In the genomic region with DNA sequence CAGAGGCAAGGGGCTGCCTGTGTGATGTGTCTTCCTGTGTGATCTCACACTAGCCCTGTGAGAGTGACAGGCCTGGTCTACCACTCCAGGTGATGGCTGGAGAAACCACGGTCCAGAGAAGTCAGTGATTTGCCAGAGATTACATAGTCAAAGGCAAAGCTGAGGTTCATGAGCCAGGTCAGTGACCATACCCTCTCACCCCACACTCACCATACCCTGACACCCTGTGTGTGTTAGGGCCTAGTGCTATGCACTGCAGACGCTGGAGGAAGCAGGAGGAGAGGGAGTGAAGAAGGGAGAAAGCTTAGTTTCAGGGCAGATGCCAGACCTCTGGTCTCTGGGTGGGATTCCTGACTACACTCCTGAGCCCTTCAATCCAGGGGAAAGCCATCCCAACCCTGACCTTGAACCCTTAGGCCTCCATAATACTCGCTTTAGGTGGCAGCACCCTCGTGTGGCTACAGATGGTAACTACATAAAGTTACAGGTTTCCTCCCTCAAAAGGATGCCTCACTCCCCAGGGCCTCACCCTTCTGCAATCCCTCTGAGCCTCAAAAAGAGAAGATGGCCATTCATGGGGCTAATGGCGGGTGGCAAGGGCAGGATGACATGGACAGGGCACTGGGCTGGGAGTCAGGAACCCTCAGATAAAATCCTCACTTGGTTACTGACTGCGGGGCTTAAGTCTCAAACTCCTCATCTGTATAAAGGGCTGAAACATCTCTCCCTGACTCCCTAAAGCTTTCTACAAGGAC, we compare ENCODE assay signal across 1 cellular context.
TF ChIP-seq lines count a peak whose summit lies in the region.

No MANE protein-coding gene starts in this region.

TF ChIP-seq in K562, 482 proteins besides CTCF, POLR2A, EP300 and RAD21 (continued from another document and continues in another):
- TF ChIP-seq, protein P1, sequence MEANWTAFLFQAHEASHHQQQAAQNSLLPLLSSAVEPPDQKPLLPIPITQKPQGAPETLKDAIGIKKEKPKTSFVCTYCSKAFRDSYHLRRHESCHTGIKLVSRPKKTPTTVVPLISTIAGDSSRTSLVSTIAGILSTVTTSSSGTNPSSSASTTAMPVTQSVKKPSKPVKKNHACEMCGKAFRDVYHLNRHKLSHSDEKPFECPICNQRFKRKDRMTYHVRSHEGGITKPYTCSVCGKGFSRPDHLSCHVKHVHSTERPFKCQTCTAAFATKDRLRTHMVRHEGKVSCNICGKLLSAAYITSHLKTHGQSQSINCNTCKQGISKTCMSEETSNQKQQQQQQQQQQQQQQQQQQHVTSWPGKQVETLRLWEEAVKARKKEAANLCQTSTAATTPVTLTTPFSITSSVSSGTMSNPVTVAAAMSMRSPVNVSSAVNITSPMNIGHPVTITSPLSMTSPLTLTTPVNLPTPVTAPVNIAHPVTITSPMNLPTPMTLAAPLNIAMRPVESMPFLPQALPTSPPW (CRISPR knock-in tag; IDR thresholded peaks at IDR 0.05), result no peak
- TF ChIP-seq, protein P2, sequence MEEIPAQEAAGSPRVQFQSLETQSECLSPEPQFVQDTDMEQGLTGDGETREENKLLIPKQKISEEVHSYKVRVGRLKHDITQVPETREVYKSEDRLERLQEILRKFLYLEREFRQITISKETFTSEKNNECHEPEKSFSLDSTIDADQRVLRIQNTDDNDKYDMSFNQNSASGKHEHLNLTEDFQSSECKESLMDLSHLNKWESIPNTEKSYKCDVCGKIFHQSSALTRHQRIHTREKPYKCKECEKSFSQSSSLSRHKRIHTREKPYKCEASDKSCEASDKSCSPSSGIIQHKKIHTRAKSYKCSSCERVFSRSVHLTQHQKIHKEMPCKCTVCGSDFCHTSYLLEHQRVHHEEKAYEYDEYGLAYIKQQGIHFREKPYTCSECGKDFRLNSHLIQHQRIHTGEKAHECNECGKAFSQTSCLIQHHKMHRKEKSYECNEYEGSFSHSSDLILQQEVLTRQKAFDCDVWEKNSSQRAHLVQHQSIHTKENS (CRISPR knock-in tag; IDR thresholded peaks at IDR 0.05), result no peak
- TF ChIP-seq EGR1 (conservative IDR thresholded peaks at IDR 0.05), result no peak
- no peak for TF ChIP-seq MEF2A (IDR thresholded peaks at IDR 0.05; ENCODE audit: control insufficient read depth, low read depth, low read length)
- TF ChIP-seq GTF2B (IDR thresholded peaks at IDR 0.05; ENCODE audit: extremely low read depth, insufficient read length), result no peak
- no peak; the same call in 1 of the 2 replicates for TF ChIP-seq STAG1 (CRISPR knock-in tag; IDR thresholded peaks at IDR 0.05; ENCODE audit: borderline replicate concordance)
- no peak for TF ChIP-seq KAT7 (CRISPR knock-in tag; IDR thresholded peaks at IDR 0.05; ENCODE audit: borderline replicate concordance)
- TF ChIP-seq ZBTB11 (CRISPR knock-in tag; IDR thresholded peaks at IDR 0.05), result 0 out of 6 replicates have a peak, but pooled peaks of 1 of the 3 experiments have one; percentile 22
- TF ChIP-seq SIRT6 (IDR thresholded peaks at IDR 0.05; ENCODE audit: low read depth, low read length), result no peak
- TF ChIP-seq TCF7L2 (IDR thresholded peaks at IDR 0.05; ENCODE audit: low read depth, low read length), result no peak
- no peak for TF ChIP-seq ZNF695 (CRISPR knock-in tag; IDR thresholded peaks at IDR 0.05)
- no peak for TF ChIP-seq NCOA6 (IDR thresholded peaks at IDR 0.05)
- no peak; the same call in 1 of the 2 replicates for TF ChIP-seq E2F4 (CRISPR knock-in tag; IDR thresholded peaks at IDR 0.05; ENCODE audit: low read depth)
- no peak for TF ChIP-seq CREB3L1 (IDR thresholded peaks at IDR 0.05; ENCODE audit: borderline replicate concordance, low read depth)
- TF ChIP-seq CBX1 (IDR thresholded peaks at IDR 0.05; ENCODE audit: low read depth), result no peak
- no peak for TF ChIP-seq TAF9B (IDR thresholded peaks at IDR 0.05; ENCODE audit: partially characterized antibody)
- no peak for TF ChIP-seq PTRF (tag; IDR thresholded peaks at IDR 0.05)
- TF ChIP-seq YY1 (IDR thresholded peaks at IDR 0.05; ENCODE audit: borderline replicate concordance in 1 of 3, control insufficient read depth in 1 of 3, extremely low read depth in 1 of 3, insufficient read depth in 3 of 3, insufficient read length in 1 of 3, insufficient replicate concordance in 2 of 3, low read depth in 1 of 3, low read length in 2 of 3), result peak in 1 of 3 experiments; percentile 16
- TF ChIP-seq ATF2 (CRISPR knock-in tag; IDR thresholded peaks at IDR 0.05), result no peak
- TF ChIP-seq, protein P3, sequence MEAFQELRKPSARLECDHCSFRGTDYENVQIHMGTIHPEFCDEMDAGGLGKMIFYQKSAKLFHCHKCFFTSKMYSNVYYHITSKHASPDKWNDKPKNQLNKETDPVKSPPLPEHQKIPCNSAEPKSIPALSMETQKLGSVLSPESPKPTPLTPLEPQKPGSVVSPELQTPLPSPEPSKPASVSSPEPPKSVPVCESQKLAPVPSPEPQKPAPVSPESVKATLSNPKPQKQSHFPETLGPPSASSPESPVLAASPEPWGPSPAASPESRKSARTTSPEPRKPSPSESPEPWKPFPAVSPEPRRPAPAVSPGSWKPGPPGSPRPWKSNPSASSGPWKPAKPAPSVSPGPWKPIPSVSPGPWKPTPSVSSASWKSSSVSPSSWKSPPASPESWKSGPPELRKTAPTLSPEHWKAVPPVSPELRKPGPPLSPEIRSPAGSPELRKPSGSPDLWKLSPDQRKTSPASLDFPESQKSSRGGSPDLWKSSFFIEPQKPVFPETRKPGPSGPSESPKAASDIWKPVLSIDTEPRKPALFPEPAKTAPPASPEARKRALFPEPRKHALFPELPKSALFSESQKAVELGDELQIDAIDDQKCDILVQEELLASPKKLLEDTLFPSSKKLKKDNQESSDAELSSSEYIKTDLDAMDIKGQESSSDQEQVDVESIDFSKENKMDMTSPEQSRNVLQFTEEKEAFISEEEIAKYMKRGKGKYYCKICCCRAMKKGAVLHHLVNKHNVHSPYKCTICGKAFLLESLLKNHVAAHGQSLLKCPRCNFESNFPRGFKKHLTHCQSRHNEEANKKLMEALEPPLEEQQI (IDR thresholded peaks at IDR 0.05), result no peak
- TF ChIP-seq CHD2 (IDR thresholded peaks at IDR 0.05; ENCODE audit: low read depth, low read length), result no peak
- TF ChIP-seq CHCHD3 (CRISPR knock-in tag; IDR thresholded peaks at IDR 0.05), result no peak
- TF ChIP-seq FOXA3 (CRISPR knock-in tag; conservative IDR thresholded peaks at IDR 0.05 in 1 of 2, IDR thresholded peaks at IDR 0.05 in 1 of 2), result no peak
- no peak for TF ChIP-seq TCFL5 (CRISPR knock-in tag; conservative IDR thresholded peaks at IDR 0.05)
- peak; percentile 77; the same call in 1 of the 2 replicates for TF ChIP-seq ARID2 (IDR thresholded peaks at IDR 0.05)
- TF ChIP-seq AFF1 (IDR thresholded peaks at IDR 0.05; ENCODE audit: low read depth in 1 of 2, partially characterized antibody in 2 of 2), result no peak
- no peak for TF ChIP-seq MYBL2 (IDR thresholded peaks at IDR 0.05; ENCODE audit: low read depth)
- no peak for TF ChIP-seq MYBL2 (CRISPR knock-in tag; IDR thresholded peaks at IDR 0.05; ENCODE audit: borderline replicate concordance)
- no peak for TF ChIP-seq YBX1 (IDR thresholded peaks at IDR 0.05)
